Comparison of ENCODE assay signal across 2 cellular contexts in the genomic region with DNA sequence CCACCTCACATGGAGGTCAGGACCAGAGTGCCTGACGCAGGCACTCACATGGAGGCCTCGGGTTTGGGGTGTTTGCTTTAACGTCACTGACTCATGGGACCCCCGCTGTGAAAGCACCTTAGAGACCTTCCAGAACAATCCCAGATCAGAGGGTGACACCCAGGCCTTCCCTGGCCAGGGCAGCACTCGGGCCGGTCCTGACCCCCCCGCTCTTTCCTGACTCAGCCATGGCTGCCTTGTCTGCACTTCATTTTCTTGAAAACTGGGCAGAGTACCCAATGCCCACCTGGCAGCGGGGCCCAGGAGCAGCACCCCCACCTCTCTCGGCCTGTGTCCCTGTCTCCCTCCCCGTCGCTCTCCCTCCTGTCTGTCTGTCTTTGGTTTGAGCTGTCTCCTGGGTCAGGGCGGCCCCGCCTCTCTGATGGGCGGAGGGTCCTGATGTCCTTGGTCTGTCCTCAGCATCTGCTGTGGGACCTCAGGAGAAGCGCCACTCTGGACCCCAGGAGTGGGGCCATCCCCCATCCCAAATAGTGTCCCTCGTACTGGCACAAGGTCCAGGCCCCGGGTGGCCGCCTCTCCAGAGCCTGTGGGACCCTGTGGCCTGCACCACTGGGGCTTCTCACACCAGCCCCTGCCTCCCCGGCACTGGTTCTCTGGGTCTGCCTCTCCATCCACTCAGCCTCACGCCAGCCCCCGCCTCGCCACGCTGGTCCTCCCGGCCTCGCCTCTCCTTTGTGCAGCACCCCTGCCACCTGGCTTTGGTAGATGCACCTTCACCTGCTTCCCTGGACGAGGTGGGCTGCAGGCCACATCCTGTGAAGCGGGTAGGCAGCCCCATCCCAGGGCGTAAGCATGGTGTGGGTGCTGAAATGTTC.
TF ChIP-seq lines count a peak whose summit lies in the region.

No MANE protein-coding gene starts in this region.

TF ChIP-seq in IMR-90, 13 proteins besides CTCF, POLR2A, EP300 and RAD21:
- TF ChIP-seq FOS (IDR thresholded peaks at IDR 0.05; ENCODE audit: low read depth, low read length) = no peak
- TF ChIP-seq NFE2L2 (IDR thresholded peaks at IDR 0.05; ENCODE audit: low read depth, low read length) = no peak
- TF ChIP-seq CHD1 (IDR thresholded peaks at IDR 0.05; ENCODE audit: low read depth, low read length) = no peak
- no peak for TF ChIP-seq MAZ (IDR thresholded peaks at IDR 0.05; ENCODE audit: borderline replicate concordance, low read depth, low read length)
- no peak for TF ChIP-seq CEBPB (IDR thresholded peaks at IDR 0.05; ENCODE audit: low read depth, low read length)
- TF ChIP-seq, protein P1, sequence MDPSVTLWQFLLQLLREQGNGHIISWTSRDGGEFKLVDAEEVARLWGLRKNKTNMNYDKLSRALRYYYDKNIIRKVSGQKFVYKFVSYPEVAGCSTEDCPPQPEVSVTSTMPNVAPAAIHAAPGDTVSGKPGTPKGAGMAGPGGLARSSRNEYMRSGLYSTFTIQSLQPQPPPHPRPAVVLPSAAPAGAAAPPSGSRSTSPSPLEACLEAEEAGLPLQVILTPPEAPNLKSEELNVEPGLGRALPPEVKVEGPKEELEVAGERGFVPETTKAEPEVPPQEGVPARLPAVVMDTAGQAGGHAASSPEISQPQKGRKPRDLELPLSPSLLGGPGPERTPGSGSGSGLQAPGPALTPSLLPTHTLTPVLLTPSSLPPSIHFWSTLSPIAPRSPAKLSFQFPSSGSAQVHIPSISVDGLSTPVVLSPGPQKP (IDR thresholded peaks at IDR 0.05; ENCODE audit: borderline replicate concordance, low read depth, low read length) = no peak
- TF ChIP-seq, protein P2, sequence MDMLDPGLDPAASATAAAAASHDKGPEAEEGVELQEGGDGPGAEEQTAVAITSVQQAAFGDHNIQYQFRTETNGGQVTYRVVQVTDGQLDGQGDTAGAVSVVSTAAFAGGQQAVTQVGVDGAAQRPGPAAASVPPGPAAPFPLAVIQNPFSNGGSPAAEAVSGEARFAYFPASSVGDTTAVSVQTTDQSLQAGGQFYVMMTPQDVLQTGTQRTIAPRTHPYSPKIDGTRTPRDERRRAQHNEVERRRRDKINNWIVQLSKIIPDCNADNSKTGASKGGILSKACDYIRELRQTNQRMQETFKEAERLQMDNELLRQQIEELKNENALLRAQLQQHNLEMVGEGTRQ (IDR thresholded peaks at IDR 0.05; ENCODE audit: low read depth, low read length) = no peak

TF ChIP-seq in H1, 55 proteins besides CTCF, POLR2A, EP300 and RAD21:
- no peak for TF ChIP-seq RXRA (IDR thresholded peaks at IDR 0.05; ENCODE audit: insufficient read depth, low read depth, low read length)
- TF ChIP-seq HDAC2 (IDR thresholded peaks at IDR 0.05; ENCODE audit: borderline replicate concordance in 1 of 2, low read depth in 2 of 2, low read length in 2 of 2) = no peak
- TF ChIP-seq CHD2 (IDR thresholded peaks at IDR 0.05; ENCODE audit: low read length) = no peak
- TF ChIP-seq NANOG (IDR thresholded peaks at IDR 0.05; ENCODE audit: insufficient read depth, low read depth, low read length, poor library complexity, severe bottlenecking) = no peak
- no peak for TF ChIP-seq CEBPB (IDR thresholded peaks at IDR 0.05; ENCODE audit: low read depth, low read length)
- TF ChIP-seq ZNF274 (IDR thresholded peaks at IDR 0.05; ENCODE audit: borderline replicate concordance, extremely low read depth, low read length) = no peak
- TF ChIP-seq POLR2AphosphoS5 (IDR thresholded peaks at IDR 0.05; ENCODE audit: low read depth, low read length) = no peak
- TF ChIP-seq SRF (IDR thresholded peaks at IDR 0.05; ENCODE audit: low read depth, low read length) = no peak
- no peak for TF ChIP-seq BCL11A (IDR thresholded peaks at IDR 0.05; ENCODE audit: low read depth in 2 of 2, low read length in 2 of 2)
